Comparison of ENCODE assay signal across 1 cellular context in genomic region chr2:241040811-241041334, GRCh38.
TF ChIP-seq lines count a peak whose summit lies in the region.

No MANE protein-coding gene starts in this region.

TF ChIP-seq in WTC11, 78 proteins besides CTCF, POLR2A, EP300 and RAD21 (continued from another document):
- no peak for TF ChIP-seq PRDM15 (CRISPR knock-in tag; IDR thresholded peaks at IDR 0.05)
